In the genomic region with DNA sequence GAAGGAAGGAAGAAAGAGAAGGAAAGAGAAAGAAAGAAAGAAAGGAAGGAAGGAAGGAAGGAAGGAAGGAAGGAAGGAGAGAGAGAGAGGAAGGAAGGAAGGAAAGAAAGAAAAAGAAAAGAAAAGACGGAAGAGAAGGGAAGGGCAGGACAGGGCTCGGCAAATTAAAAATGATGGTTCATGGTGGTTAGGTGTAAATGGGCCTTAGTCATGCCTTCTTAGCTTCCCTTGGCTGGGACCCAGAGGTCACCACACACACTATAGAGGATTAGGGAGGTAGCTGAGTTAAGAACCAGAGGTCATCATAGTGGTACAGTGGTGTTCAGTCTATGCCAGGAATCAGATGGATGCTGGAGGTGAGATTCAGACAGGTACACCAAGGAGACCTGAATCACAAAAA, we compare ENCODE assay signal across 23 cellular contexts. TPM values are rescaled to one million over a fixed set of nuclear protein-coding genes. Genes with fewer than 3 reads are reported as not detected.
DNase-seq lines count a peak whose midpoint lies in the region; ATAC-seq and TF ChIP-seq lines count a peak whose summit lies in the region.
"Had no signal": no experiment of that assay in that cellular context is flagged by ENCODE, and none has a peak within 500 bp of the region (broad histone marks: within the 10 kb centered on the region; RNA-seq: fewer than 3 reads in every experiment).

No MANE protein-coding gene starts in this region.

- peak; percentile 17 for DNase-seq in CD1c-positive myeloid dendritic cell (ENCODE audit: extremely low spot score)
- peak; percentile 25 for DNase-seq in HT-29 (ENCODE audit: low spot score)
- DNase-seq in RWPE1 (ENCODE audit: low spot score): peak; percentile 28
- no peak for DNase-seq in NCI-H446 (lab: John Stamatoyannopoulos, UW)
- no peak for DNase-seq in DMS79 (lab: John Stamatoyannopoulos, UW)
- no peak for DNase-seq in NCI-H510A treated with DMSO at 0.1 percent for 48 hours (lab: John Stamatoyannopoulos, UW)
- DNase-seq: activated CD4-positive, alpha-beta T cell treated with anti-CD3 and anti-CD28 coated beads, Interleukin-2, amount 50 U/mL, for 48 hours; activated naive CD4-positive, alpha-beta T cell; activated T-cell treated with anti-CD3 and anti-CD28 coated beads for 4 hours; naive thymus-derived CD8-positive, alpha-beta T cell; NCI-H1092; NCI-H2107; NCI-H69; stimulated activated CD4-positive, alpha-beta T cell treated with anti-CD3 and anti-CD28 coated beads, Interleukin-4, amount 100 ng/mL, for 4 hours; substantia nigra had no signal

- ATAC-seq in esophagus mucosa (peak; percentile 68), GM21447 (IDR thresholded peaks at IDR 0.05; ENCODE audit: unreplicated experiment) (no peak)
- ATAC-seq: GM12878; naive thymus-derived CD8-positive, alpha-beta T cell had no signal

- CTCF ChIA-PET in RWPE1 (lab: Yijun Ruan, JAX): interaction anchor here (0.8 kb wide), 1 partner anchor 8 kb away, joined by 4 read pairs; no protein-coding TSS in a partner anchor

- POLR2A ChIA-PET in RWPE1 (lab: Yijun Ruan, JAX; ENCODE audit: low non-redundant PET): no interaction called here

- TF ChIP-seq CTCF in RWPE1 (conservative IDR thresholded peaks at IDR 0.05; ENCODE audit: low read depth): no peak

- H3K27ac ChIP-seq in RWPE1: no peak overlapping the region
- H3K27ac ChIP-seq: hepatocyte, PC-9, skin epidermis, vagina, VCaP had no signal

RNA-seq across cellular contexts. Expression of a gene that starts 9.3 kb away (rescaled TPM):
- 64.8 and 72.0 TPM in 2 replicates for total RNA-seq in HT-29 (2014; rRNA removed; shearing (Covaris generic))
- 52.2 TPM for total RNA-seq in esophagus mucosa

Comparison
In these comparisons a context has a peak if more than half of its experiments do, and no peak if none do; other contexts are left out.
1. DNase-seq: peak in CD1c-positive myeloid dendritic cell (single experiment), HT-29 (single experiment) and RWPE1 (single experiment); none in NCI-H446 (0 of 2), DMS79 (single experiment) and NCI-H510A treated with DMSO at 0.1 percent for 48 hours (single experiment).